ENCODE assay signal across 8 cellular contexts in genomic region chr10:6204063-6204340, GRCh38. TPM values are rescaled to one million over a fixed set of nuclear protein-coding genes. Genes with fewer than 3 reads are reported as not detected.
DNase-seq lines count a peak whose midpoint lies in the region; ATAC-seq, FAIRE-seq and TF ChIP-seq lines count a peak whose summit lies in the region.

No MANE protein-coding gene starts in this region.

- peaks cover 35% of the 10 kb centered on the region for H3K4me1 ChIP-seq in lower lobe of right lung

- ATAC-seq in lower lobe of right lung (peak; percentile 37 to 53), GM18520 (IDR thresholded peaks at IDR 0.05; ENCODE audit: unreplicated experiment) (no peak), GM19023 (IDR thresholded peaks at IDR 0.05; ENCODE audit: unreplicated experiment) (no peak)

- TF ChIP-seq CTCF in lower lobe of right lung (IDR thresholded peaks at IDR 0.05) = no peak

- H3K4me3 ChIP-seq in lower lobe of right lung = peak overlapping the region; percentile 88

- H3K27ac ChIP-seq in cingulate gyrus (ENCODE audit: low read depth, low read length) (peak overlapping the region; percentile 60), lower lobe of right lung (peak overlapping the region; percentile 94)

- intact Hi-C loops in lower lobe of right lung (cut with DNase I) = no loop called here

- H3K36me3 ChIP-seq in lower lobe of right lung = peaks cover 5% of the 10 kb centered on the region

- FAIRE-seq in H54 (lab: Jason Lieb, UNC) (no peak), RCC 7860 (lab: Jason Lieb, UNC) (no peak)

- TF ChIP-seq POLR2A in H54 (IDR thresholded peaks at IDR 0.05; ENCODE audit: low read depth, low read length) = no peak

- H3K9me3 ChIP-seq in lower lobe of right lung = no peaks in the 10 kb centered on the region

- no peaks in the 10 kb centered on the region for H3K27me3 ChIP-seq in lower lobe of right lung (ENCODE audit: low read depth)

- DNase-seq in H54 (ENCODE audit: insufficient read length, low spot score) (peak; percentile 45), lower lobe of right lung (peak; percentile 80), RCC 7860 (ENCODE audit: low spot score) (no peak)
- DNase-seq in activated CD4-positive, alpha-beta T cell treated with anti-CD3 and anti-CD28 coated beads for 1 hour = peak; percentile 41
- DNase-seq in stimulated activated CD8-positive, alpha-beta memory T cell treated with anti-CD3 and anti-CD28 coated beads, Interleukin-15, amount 100 ng/mL, for 48 hours (ENCODE audit: low read depth in 2 of 2) = peak; percentile 41 to 57

RNA-seq across cellular contexts. Expression of gene PFKFB3, which starts 1.3 kb away (rescaled TPM):
- 78.5 TPM for total RNA-seq in lower lobe of right lung

Comparison
In these comparisons a context has a peak if more than half of its experiments do, and no peak if none do; other contexts are left out.
1. ATAC-seq: peak in lower lobe of right lung (2 of 2); none in GM18520 (single experiment) and GM19023 (single experiment).